Comparison of ENCODE assay signal across 10 cellular contexts in genomic region chr12:1666685-1667162, GRCh38. TPM values are rescaled to one million over a fixed set of nuclear protein-coding genes. Genes with fewer than 3 reads are reported as not detected.
DNase-seq lines count a peak whose midpoint lies in the region; ATAC-seq and TF ChIP-seq lines count a peak whose summit lies in the region.
"Had no signal": no experiment of that assay in that cellular context is flagged by ENCODE, and none has a peak within 500 bp of the region (broad histone marks: within the 10 kb centered on the region; RNA-seq: fewer than 3 reads in every experiment).

No MANE protein-coding gene starts in this region.

- H3K27ac Mint-ChIP-seq in activated naive CD4-positive, alpha-beta T cell treated with anti-CD3 and anti-CD28 coated beads, Interleukin-2, amount 50 U/mL, for 24 hours: peak overlapping the region; percentile 41
- H3K27ac Mint-ChIP-seq in activated naive CD4-positive, alpha-beta T cell treated with anti-CD3 and anti-CD28 coated beads, Interleukin-2, amount 50 U/mL, for 72 hours: peak overlapping the region in 1 of 2 donors; percentile 71
- H3K27ac Mint-ChIP-seq in activated CD8-positive, alpha-beta T cell treated with anti-CD3 and anti-CD28 coated beads for 36 hours: peak overlapping the region; percentile 70
- no peak overlapping the region for H3K27ac Mint-ChIP-seq in GM23338

- H3K79me2 ChIP-seq in GM23338 (replicated peaks; ENCODE audit: insufficient read depth): no peaks in the 10 kb centered on the region

- ATAC-seq in activated naive CD4-positive, alpha-beta T cell treated with anti-CD3 and anti-CD28 coated beads, Interleukin-2, amount 50 U/mL, for 72 hours: no peak
- ATAC-seq in activated CD8-positive, alpha-beta T cell treated with anti-CD3 and anti-CD28 coated beads for 36 hours: no peak
- ATAC-seq in left lobe of liver: peak; percentile 2
- ATAC-seq in GM23338: no peak

- no peak for DNase-seq in activated naive CD4-positive, alpha-beta T cell treated with anti-CD3 and anti-CD28 coated beads, Interleukin-2, amount 50 U/mL, for 72 hours (ENCODE audit: low spot score in 2 of 2)
- peak; percentile 27 for DNase-seq in activated CD8-positive, alpha-beta T cell treated with anti-CD3 and anti-CD28 coated beads for 36 hours
- DNase-seq in left lobe of liver (ENCODE audit: low spot score) (no peak), tibial artery (no peak), GM23338 (ENCODE audit: low spot score) (no peak), RWPE1 (ENCODE audit: low spot score) (no peak)
- DNase-seq in NK-92 treated with Interleukin-12 subunit alpha and Interleukin-12 subunit beta, amount 100 ng/mL, for 24 hours (lab: John Stamatoyannopoulos, UW): no peak
- DNase-seq: NCI-H2171 treated with DMSO at 0.1 percent for 48 hours, posterior cingulate gyrus had no signal

- H3K4me2 ChIP-seq in GM23338: no peak overlapping the region

- no peak for TF ChIP-seq CTCF in activated CD8-positive, alpha-beta T cell treated with anti-CD3 and anti-CD28 coated beads for 36 hours (IDR thresholded peaks at IDR 0.05)
- TF ChIP-seq CTCF in tibial artery (IDR thresholded peaks at IDR 0.05) (no peak), GM23338 (conservative IDR thresholded peaks at IDR 0.05; ENCODE audit: low read depth in 2 of 2) (no peak), RWPE1 (conservative IDR thresholded peaks at IDR 0.05; ENCODE audit: low read depth) (no peak)

- no peaks in the 10 kb centered on the region for H3K27me3 ChIP-seq in tibial artery
- peaks cover 16% of the 10 kb centered on the region for H3K27me3 ChIP-seq in GM23338 (ENCODE audit: insufficient read depth)

- no peaks in the 10 kb centered on the region for H3K36me3 Mint-ChIP-seq in activated naive CD4-positive, alpha-beta T cell treated with anti-CD3 and anti-CD28 coated beads, Interleukin-2, amount 50 U/mL, for 24 hours
- H3K36me3 Mint-ChIP-seq in activated naive CD4-positive, alpha-beta T cell treated with anti-CD3 and anti-CD28 coated beads, Interleukin-2, amount 50 U/mL, for 72 hours: no peaks in the 10 kb centered on the region
- no peaks in the 10 kb centered on the region for H3K36me3 Mint-ChIP-seq in activated CD8-positive, alpha-beta T cell treated with anti-CD3 and anti-CD28 coated beads for 36 hours (ENCODE audit: low read depth)
- no peaks in the 10 kb centered on the region for H3K36me3 Mint-ChIP-seq in GM23338 (ENCODE audit: low read depth)

- H3K27ac ChIP-seq in tibial artery (peak overlapping the region; percentile 36 to 69), GM23338 (ENCODE audit: low read depth) (no peak overlapping the region), RWPE1 (no peak overlapping the region)

- H3K9me3 ChIP-seq in tibial artery: no peaks in the 10 kb centered on the region

- H4K20me1 ChIP-seq in GM23338 (replicated peaks; ENCODE audit: insufficient read depth): no peaks in the 10 kb centered on the region

- H3K4me3 ChIP-seq in tibial artery (no peak overlapping the region), GM23338 (no peak overlapping the region)

- H3K36me3 ChIP-seq in tibial artery (no peaks in the 10 kb centered on the region), GM23338 (ENCODE audit: insufficient read depth) (no peaks in the 10 kb centered on the region)

- CTCF ChIA-PET in activated CD8-positive, alpha-beta T cell treated with anti-CD3 and anti-CD28 coated beads for 36 hours (lab: Charles Lee): interaction anchor here (0.7 to 1.3 kb wide), 4 partner anchors 13 to 125 kb away, joined by 3 to 8 read pairs (median 3); partner anchors contain the start of gene ADIPOR2
- CTCF ChIA-PET in RWPE1 (lab: Yijun Ruan, JAX): no interaction called here

- H3K9me2 ChIP-seq in GM23338 (ENCODE audit: insufficient read depth): no peaks in the 10 kb centered on the region

- POLR2A ChIA-PET in activated CD8-positive, alpha-beta T cell treated with anti-CD3 and anti-CD28 coated beads for 36 hours (lab: Charles Lee): interaction anchor here (1.5 kb wide), 1 partner anchor 10 kb away, joined by 4 read pairs; no protein-coding TSS in a partner anchor
- POLR2A ChIA-PET in RWPE1 (lab: Yijun Ruan, JAX; ENCODE audit: low non-redundant PET): no interaction called here

- no peaks in the 10 kb centered on the region for H3K9me3 Mint-ChIP-seq in activated naive CD4-positive, alpha-beta T cell treated with anti-CD3 and anti-CD28 coated beads, Interleukin-2, amount 50 U/mL, for 24 hours
- H3K9me3 Mint-ChIP-seq in activated naive CD4-positive, alpha-beta T cell treated with anti-CD3 and anti-CD28 coated beads, Interleukin-2, amount 50 U/mL, for 72 hours: peaks cover 0 to 5% of the 10 kb centered on the region in 2 donors
- peaks cover 3% of the 10 kb centered on the region for H3K9me3 Mint-ChIP-seq in activated CD8-positive, alpha-beta T cell treated with anti-CD3 and anti-CD28 coated beads for 36 hours
- H3K9me3 Mint-ChIP-seq in GM23338: peaks cover 5% of the 10 kb centered on the region; the same call in 2 of the 3 replicates

- H3K4me1 ChIP-seq in tibial artery (peaks cover 3 to 28% (median 11%) of the 10 kb centered on the region in 4 donors), GM23338 (ENCODE audit: insufficient read depth) (no peaks in the 10 kb centered on the region)

- H3F3A ChIP-seq in GM23338 (replicated peaks; ENCODE audit: low read depth): peaks cover 10% of the 10 kb centered on the region

- intact Hi-C loops in activated CD8-positive, alpha-beta T cell treated with anti-CD3 and anti-CD28 coated beads for 36 hours (cut with micrococcal nuclease): no loop called here
- intact Hi-C loops in tibial artery (cut with DNase I; ENCODE audit: low total_unique reads): no loop called here

- H2AFZ ChIP-seq in GM23338: no peak overlapping the region; the same call in 1 of the 2 replicates

- H3K4me1 Mint-ChIP-seq in activated naive CD4-positive, alpha-beta T cell treated with anti-CD3 and anti-CD28 coated beads, Interleukin-2, amount 50 U/mL, for 24 hours: peaks cover 54% of the 10 kb centered on the region
- peaks cover 44% of the 10 kb centered on the region for H3K4me1 Mint-ChIP-seq in activated CD8-positive, alpha-beta T cell treated with anti-CD3 and anti-CD28 coated beads for 36 hours (ENCODE audit: low read depth)
- peaks cover 6% of the 10 kb centered on the region; the same call in 1 of the 3 replicates for H3K4me1 Mint-ChIP-seq in GM23338

- H3K27me3 Mint-ChIP-seq in activated naive CD4-positive, alpha-beta T cell treated with anti-CD3 and anti-CD28 coated beads, Interleukin-2, amount 50 U/mL, for 24 hours: no peaks in the 10 kb centered on the region
- H3K27me3 Mint-ChIP-seq in activated CD8-positive, alpha-beta T cell treated with anti-CD3 and anti-CD28 coated beads for 36 hours: no peaks in the 10 kb centered on the region
- H3K27me3 Mint-ChIP-seq in GM23338 (ENCODE audit: insufficient read depth, low read depth, poor library complexity): peaks cover 24% of the 10 kb centered on the region

- H3K4me3 Mint-ChIP-seq in activated naive CD4-positive, alpha-beta T cell treated with anti-CD3 and anti-CD28 coated beads, Interleukin-2, amount 50 U/mL, for 24 hours: peak overlapping the region; percentile 51
- H3K4me3 Mint-ChIP-seq in activated CD8-positive, alpha-beta T cell treated with anti-CD3 and anti-CD28 coated beads for 36 hours: no peak overlapping the region
- H3K4me3 Mint-ChIP-seq in GM23338: no peak overlapping the region

RNA-seq across cellular contexts. Expression of gene ADIPOR2, which starts 24.1 kb away (rescaled TPM):
- total RNA-seq in activated naive CD4-positive, alpha-beta T cell treated with anti-CD3 and anti-CD28 coated beads, Interleukin-2, amount 50 U/mL, for 72 hours: 10 to 100 TPM; 35.3 to 45.5 TPM
- total RNA-seq in activated CD8-positive, alpha-beta T cell treated with anti-CD3 and anti-CD28 coated beads for 36 hours: 10 to 100 TPM; 48.3 to 49.9 TPM
- 58.0 TPM for total RNA-seq in left lobe of liver
- 36.2 and 36.3 TPM in 2 replicates for total RNA-seq in GM23338 (2014; rRNA removed; shearing (Covaris generic))
- polyA plus RNA-seq in GM23338 (2016; fragmentation: Nextera tagmentation; extraction: Ambion mirVana): 11.4 and 11.7 TPM in 2 replicates

RNA-seq across cellular contexts. Expression of gene WNT5B, which starts 37.7 kb away (rescaled TPM):
- total RNA-seq in activated naive CD4-positive, alpha-beta T cell treated with anti-CD3 and anti-CD28 coated beads, Interleukin-2, amount 50 U/mL, for 72 hours: under 1 TPM in 1 of 2 donors, not detected in 1; 0.18 TPM
- not detected for total RNA-seq in activated CD8-positive, alpha-beta T cell treated with anti-CD3 and anti-CD28 coated beads for 36 hours
- total RNA-seq in left lobe of liver: 4.2 TPM
- 1.0 and 2.7 TPM in 2 replicates for total RNA-seq in GM23338 (2014; rRNA removed; shearing (Covaris generic))
- 0.87 and 1.4 TPM in 2 replicates for polyA plus RNA-seq in GM23338 (2016; fragmentation: Nextera tagmentation; extraction: Ambion mirVana)

Comparison
In these comparisons a context has a peak if more than half of its experiments do, and no peak if none do; other contexts are left out.
1. H3K27ac ChIP-seq: peak in tibial artery (2 of 2); none in GM23338 (single experiment) and RWPE1 (single experiment).